8 cellular contexts compared by ENCODE assay signal in genomic region chr6:166466178-166467122, GRCh38.
DNase-seq lines count a peak whose midpoint lies in the region; ATAC-seq, FAIRE-seq and TF ChIP-seq lines count a peak whose summit lies in the region.
"Had no signal": no experiment of that assay in that cellular context is flagged by ENCODE, and none has a peak within 500 bp of the region (broad histone marks: within the 10 kb centered on the region; RNA-seq: fewer than 3 reads in every experiment).

No MANE protein-coding gene starts in this region.

- no peak for DNase-seq in GM12891 (ENCODE audit: insufficient read length, low spot score)
- no peak for DNase-seq in WTC11 (ENCODE audit: low spot score)
- DNase-seq in glutamatergic neuron: peak; percentile 13
- no peak for DNase-seq in T-helper 9 cell
- DNase-seq in cerebellar nuclear complex (lab: John Stamatoyannopoulos, UW): no peak
- DNase-seq: naive B cell had no signal

- H3K4me2 ChIP-seq in skeletal muscle satellite cell (ENCODE audit: low read length): peak overlapping the region; percentile 22

- H3K9me3 Mint-ChIP-seq in WTC11 (no peaks in the 10 kb centered on the region), glutamatergic neuron (ENCODE audit: unreplicated experiment) (peaks cover 25% of the 10 kb centered on the region)
- H3K9me3 Mint-ChIP-seq: naive B cell had no signal

- peak overlapping the region; percentile 45 for H3K9ac ChIP-seq in skeletal muscle satellite cell (ENCODE audit: low read depth, low read length)

- POLR2A ChIA-PET in WTC11 (lab: Charles Lee): no interaction called here

- H3K36me3 ChIP-seq in skeletal muscle satellite cell (ENCODE audit: insufficient read depth, low read length): peaks cover 60% of the 10 kb centered on the region

- FAIRE-seq in GM12891 (lab: Jason Lieb, UNC): peak; percentile 20

- no peak for ATAC-seq in WTC11
- no peak for ATAC-seq in GM21737 (IDR thresholded peaks at IDR 0.05; ENCODE audit: unreplicated experiment)

- CTCF ChIA-PET in WTC11 (lab: Charles Lee): interaction anchor here (3.2 kb wide), 1 partner anchor 11 kb away, joined by 8 read pairs; no protein-coding TSS in a partner anchor

- no peaks in the 10 kb centered on the region for H3K4me1 Mint-ChIP-seq in WTC11
- H3K4me1 Mint-ChIP-seq in glutamatergic neuron (ENCODE audit: low read depth, unreplicated experiment): peaks cover 53% of the 10 kb centered on the region

- H3K27me3 ChIP-seq in skeletal muscle satellite cell (ENCODE audit: control insufficient read depth, insufficient read depth, low read length): no peaks in the 10 kb centered on the region

- H3K27ac Mint-ChIP-seq in WTC11: 0 out of 2 replicates have a peak overlapping the region, but pooled peaks have one; percentile 10
- H3K27ac Mint-ChIP-seq in glutamatergic neuron (ENCODE audit: unreplicated experiment): peak overlapping the region; percentile 63

- peaks cover 14% of the 10 kb centered on the region for H3K4me1 ChIP-seq in skeletal muscle satellite cell (ENCODE audit: control insufficient read depth, insufficient read depth, low read length)

- TF ChIP-seq POLR2A in GM12891 (IDR thresholded peaks at IDR 0.05; ENCODE audit: low read depth, low read length): no peak

- H3K9me3 ChIP-seq in skeletal muscle satellite cell (replicated peaks; ENCODE audit: low read length): no peaks in the 10 kb centered on the region

- TF ChIP-seq CTCF in WTC11 (IDR thresholded peaks at IDR 0.05) (no peak), glutamatergic neuron (IDR thresholded peaks at IDR 0.05; ENCODE audit: partially characterized antibody, unreplicated experiment) (no peak)

- H3K36me3 Mint-ChIP-seq in WTC11: peaks cover 5% of the 10 kb centered on the region; the same call in 1 of the 2 replicates
- no peaks in the 10 kb centered on the region for H3K36me3 Mint-ChIP-seq in glutamatergic neuron (ENCODE audit: unreplicated experiment)

- H3K4me3 ChIP-seq in skeletal muscle satellite cell (ENCODE audit: low read length): no peak overlapping the region

- H3K27me3 Mint-ChIP-seq in WTC11 (ENCODE audit: low read depth) (no peaks in the 10 kb centered on the region), glutamatergic neuron (ENCODE audit: unreplicated experiment) (peaks cover 28% of the 10 kb centered on the region)
- H3K27me3 Mint-ChIP-seq: naive B cell had no signal

- no peak overlapping the region for H3K4me3 Mint-ChIP-seq in WTC11
- no peak overlapping the region for H3K4me3 Mint-ChIP-seq in glutamatergic neuron (ENCODE audit: unreplicated experiment)

TF ChIP-seq in GM12891, 5 proteins besides CTCF, POLR2A, EP300 and RAD21:
- TF ChIP-seq PAX5 (IDR thresholded peaks at IDR 0.05; ENCODE audit: insufficient read depth, low read length, severe bottlenecking) (no peak), POLR2AphosphoS5 (IDR thresholded peaks at IDR 0.05; ENCODE audit: low read depth, low read length) (no peak), TAF1 (IDR thresholded peaks at IDR 0.05; ENCODE audit: low read depth, low read length) (no peak), POU2F2 (IDR thresholded peaks at IDR 0.05; ENCODE audit: low read depth, low read length) (no peak), SPI1 (IDR thresholded peaks at IDR 0.05; ENCODE audit: low read depth, low read length) (no peak)
TF ChIP-seq in GM12891: peak in this region for 0.

TF ChIP-seq in WTC11, 78 proteins besides CTCF, POLR2A, EP300 and RAD21 (continues in another document):
- TF ChIP-seq PRRX2 (CRISPR knock-in tag; IDR thresholded peaks at IDR 0.05): no peak
- TF ChIP-seq ZNF416 (CRISPR knock-in tag; IDR thresholded peaks at IDR 0.05): no peak
- TF ChIP-seq ARID4B (CRISPR knock-in tag; IDR thresholded peaks at IDR 0.05; ENCODE audit: borderline replicate concordance): no peak
- no peak for TF ChIP-seq ZSCAN18 (CRISPR knock-in tag; IDR thresholded peaks at IDR 0.05)
- no peak for TF ChIP-seq IRF2 (CRISPR knock-in tag; IDR thresholded peaks at IDR 0.05; ENCODE audit: borderline replicate concordance, low read depth)
- TF ChIP-seq MAX (CRISPR knock-in tag; IDR thresholded peaks at IDR 0.05): no peak
- TF ChIP-seq ZNF423 (CRISPR knock-in tag; IDR thresholded peaks at IDR 0.05): no peak
- TF ChIP-seq GABPB1 (CRISPR knock-in tag; IDR thresholded peaks at IDR 0.05): no peak
- TF ChIP-seq ZNF671 (CRISPR knock-in tag; IDR thresholded peaks at IDR 0.05): no peak
- no peak for TF ChIP-seq GRHL2 (CRISPR knock-in tag; IDR thresholded peaks at IDR 0.05; ENCODE audit: insufficient replicate concordance, severe bottlenecking)
- TF ChIP-seq ZNF396 (CRISPR knock-in tag; IDR thresholded peaks at IDR 0.05; ENCODE audit: borderline replicate concordance): no peak
- TF ChIP-seq ZMAT4 (CRISPR knock-in tag; IDR thresholded peaks at IDR 0.05): no peak
- no peak for TF ChIP-seq ETV6 (CRISPR knock-in tag; IDR thresholded peaks at IDR 0.05)
- TF ChIP-seq MLX (CRISPR knock-in tag; IDR thresholded peaks at IDR 0.05): no peak
- TF ChIP-seq ZNF219 (CRISPR knock-in tag; IDR thresholded peaks at IDR 0.05; ENCODE audit: borderline replicate concordance): no peak
- TF ChIP-seq HMGXB4 (CRISPR knock-in tag; IDR thresholded peaks at IDR 0.05): no peak
